8 cellular contexts compared by ENCODE assay signal in the genomic region with DNA sequence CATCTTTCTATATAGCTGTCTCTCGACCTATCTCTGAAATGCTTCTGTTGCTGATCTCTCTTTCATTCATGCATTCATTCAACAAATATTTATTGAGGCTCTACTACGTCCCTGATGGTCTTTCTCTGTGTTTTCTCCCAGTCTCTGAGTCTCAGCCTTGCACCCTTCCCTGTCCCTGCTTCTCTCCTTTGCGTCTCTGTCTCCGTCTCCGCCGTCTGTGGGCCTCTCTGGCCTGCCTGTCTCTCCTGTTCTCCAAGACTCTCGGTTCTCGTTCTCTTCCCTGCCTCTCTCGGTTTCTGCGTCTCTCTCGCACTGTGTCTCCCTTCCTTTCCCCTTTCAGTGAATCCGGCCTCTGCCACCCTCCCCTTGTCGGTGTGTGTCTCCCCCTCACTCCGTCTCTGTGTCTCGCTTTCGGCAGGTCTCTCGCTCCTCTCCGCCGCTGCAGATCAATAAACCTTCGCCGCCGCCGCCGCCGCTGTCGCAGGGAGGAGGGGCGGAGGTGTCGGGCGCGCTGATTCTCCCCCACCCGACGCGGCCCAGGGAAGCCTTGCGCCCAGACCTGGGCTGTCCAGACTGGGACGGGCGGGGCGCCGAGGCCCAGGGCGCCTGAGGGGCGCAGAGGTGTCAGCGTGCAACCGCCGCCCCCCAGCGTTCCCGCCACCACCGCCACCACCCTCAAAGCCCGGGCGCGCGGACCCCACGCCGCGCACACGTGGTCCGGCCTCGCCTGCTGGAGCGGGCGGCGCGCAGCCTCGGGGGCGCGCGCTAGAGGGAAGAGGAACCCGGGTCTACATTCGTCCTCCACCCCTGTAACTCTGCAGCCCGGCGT.
DNase-seq lines count a peak whose midpoint lies in the region; ATAC-seq and TF ChIP-seq lines count a peak whose summit lies in the region.
"Had no signal": no experiment of that assay in that cellular context is flagged by ENCODE, and none has a peak within 500 bp of the region (broad histone marks: within the 10 kb centered on the region; RNA-seq: fewer than 3 reads in every experiment).

No MANE protein-coding gene starts in this region.

- H3K27me3 ChIP-seq in rectal smooth muscle tissue (ENCODE audit: control insufficient read depth, insufficient read depth, low read length): peaks cover 33% of the 10 kb centered on the region

- H3K4me1 ChIP-seq in rectal smooth muscle tissue (ENCODE audit: control insufficient read depth, insufficient read depth, low read length): peaks cover 17% of the 10 kb centered on the region

- H3K36me3 ChIP-seq in rectal smooth muscle tissue (ENCODE audit: control insufficient read depth, insufficient read depth, low read length): no peaks in the 10 kb centered on the region
- H3K36me3 ChIP-seq: ovary had no signal

- no peak for TF ChIP-seq CTCF in GM12875 (IDR thresholded peaks at IDR 0.05; ENCODE audit: borderline replicate concordance, insufficient read depth, low read depth, low read length)

- no peak overlapping the region for H3K27ac ChIP-seq in rectal smooth muscle tissue (ENCODE audit: low read depth, low read length)
- H3K27ac ChIP-seq: ovary had no signal

- H3K4me3 ChIP-seq in GM12875 (ENCODE audit: low read depth, low read length): peak overlapping the region; percentile 24
- H3K4me3 ChIP-seq in rectal smooth muscle tissue (ENCODE audit: low read length): peak overlapping the region; percentile 29
- H3K4me3 ChIP-seq: ovary had no signal

- DNase-seq in NCI-H748 treated with DMSO at 0.1 percent for 48 hours (lab: John Stamatoyannopoulos, UW) (peak; percentile 27), ecto neural progenitor cell (ENCODE audit: low spot score) (peak; percentile 70), MV-4-11 (lab: John Stamatoyannopoulos, UW) (no peak)

- ATAC-seq in GM18858 (IDR thresholded peaks at IDR 0.05; ENCODE audit: unreplicated experiment): no peak
- ATAC-seq in GM21528 (IDR thresholded peaks at IDR 0.05; ENCODE audit: low FRiP score, unreplicated experiment): no peak

- no peak overlapping the region for H3K9ac ChIP-seq in rectal smooth muscle tissue (ENCODE audit: low read length)
